21 cellular contexts compared by ENCODE assay signal in genomic region chr7:50672045-50672444, GRCh38.
"Had no signal": no experiment of that assay in that cellular context is flagged by ENCODE, and none has a peak within 500 bp of the region (broad histone marks: within the 10 kb centered on the region; RNA-seq: fewer than 3 reads in every experiment).

No MANE protein-coding gene starts in this region.

- H3K27me3 ChIP-seq: neural progenitor cell, ovary, spleen, tibial nerve, upper lobe of left lung had no signal

- H3K27ac ChIP-seq: neural progenitor cell, ovary, skin epidermis, spleen, thoracic aorta, tibial nerve, upper lobe of left lung had no signal

- ATAC-seq: effector memory CD8-positive, alpha-beta T cell; right cardiac atrium; stimulated activated memory B cell treated with anti-CD40 and anti-IgM and Interleukin-4, amounts not matched to agents 10 μg/mL and 1 μg/mL and 100 μg/mL, for 72 hours; stimulated activated naive CD8-positive, alpha-beta T cell treated with anti-CD3 and anti-CD28 coated beads, Interleukin-15, Interleukin-2, amounts not matched to agents 100 U/mL and 50 U/mL, for 24 hours had no signal

- H3K36me3 ChIP-seq: neural progenitor cell, ovary, thoracic aorta had no signal

- FAIRE-seq: frontal cortex had no signal

- H3K4me3 ChIP-seq: lung, neural progenitor cell, ovary, skin epidermis, spleen, thoracic aorta, tibial nerve, upper lobe of left lung had no signal

- DNase-seq: cerebellar nuclear complex; cortex of kidney; effector memory CD8-positive, alpha-beta T cell; hypothalamus; immature natural killer cell; islet precursor cell; kidney glomerular epithelial cell; nucleus accumbens; ovary; right cardiac atrium; spleen; stimulated activated CD4-positive, alpha-beta T cell treated with anti-CD3 and anti-CD28 coated beads, Interleukin-4, amount 100 ng/mL, for 4 hours; stimulated activated naive CD8-positive, alpha-beta T cell treated with anti-CD3 and anti-CD28 coated beads, Interleukin-15, Interleukin-2, amounts not matched to agents 100 U/mL and 50 U/mL, for 24 hours had no signal
